Comparison of ENCODE assay signal across 1 cellular context in the genomic region with DNA sequence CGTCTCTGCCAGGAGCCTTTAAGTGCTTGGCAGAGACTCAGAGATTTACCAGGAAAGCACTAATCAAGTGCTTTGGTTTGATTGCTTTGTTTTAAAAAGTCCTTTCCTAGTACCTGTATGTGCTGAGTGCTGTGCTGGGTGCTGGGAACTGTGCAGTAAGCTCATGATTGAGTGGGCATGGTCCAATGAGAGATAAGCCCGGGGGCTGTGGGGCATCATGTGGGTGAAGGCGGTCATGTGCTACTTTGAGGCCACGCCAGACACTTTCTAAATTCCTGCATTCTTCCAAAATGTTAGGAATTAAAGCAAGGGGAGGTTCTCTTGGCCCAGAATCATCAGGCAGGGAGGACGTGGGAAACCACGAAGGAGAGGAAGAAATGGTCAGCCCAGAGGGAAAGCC.
TF ChIP-seq lines count a peak whose summit lies in the region.

No MANE protein-coding gene starts in this region.

TF ChIP-seq in SK-N-SH, 30 proteins besides CTCF, POLR2A, EP300 and RAD21 (continued from another document):
- TF ChIP-seq, protein P1, sequence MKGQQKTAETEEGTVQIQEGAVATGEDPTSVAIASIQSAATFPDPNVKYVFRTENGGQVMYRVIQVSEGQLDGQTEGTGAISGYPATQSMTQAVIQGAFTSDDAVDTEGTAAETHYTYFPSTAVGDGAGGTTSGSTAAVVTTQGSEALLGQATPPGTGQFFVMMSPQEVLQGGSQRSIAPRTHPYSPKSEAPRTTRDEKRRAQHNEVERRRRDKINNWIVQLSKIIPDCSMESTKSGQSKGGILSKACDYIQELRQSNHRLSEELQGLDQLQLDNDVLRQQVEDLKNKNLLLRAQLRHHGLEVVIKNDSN (IDR thresholded peaks at IDR 0.05; ENCODE audit: borderline replicate concordance, low read depth) = no peak
- no peak for TF ChIP-seq CHD2 (IDR thresholded peaks at IDR 0.05; ENCODE audit: low read length, partially characterized antibody)
